ENCODE assay signal across 22 cellular contexts in the genomic region with DNA sequence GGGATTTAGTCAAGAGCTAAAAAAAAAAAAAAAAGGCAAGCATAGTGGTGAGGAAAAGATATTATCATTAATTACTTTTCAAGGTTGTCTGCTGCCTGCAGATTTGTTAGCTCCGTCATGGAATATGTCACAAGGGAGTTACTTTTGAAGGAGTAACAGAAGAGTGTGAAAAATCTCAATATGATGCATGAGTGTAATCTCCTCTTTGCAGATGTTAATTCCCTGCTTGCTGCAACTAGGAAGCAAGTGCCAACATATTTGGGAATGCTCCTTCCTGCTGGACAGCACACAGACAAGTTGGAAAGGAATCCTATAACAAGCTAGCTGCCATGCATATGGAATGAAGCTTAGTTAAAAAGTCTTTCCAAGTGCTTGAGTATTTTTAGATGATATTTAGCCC.
"Had no signal": no experiment of that assay in that cellular context is flagged by ENCODE, and none has a peak within 500 bp of the region (broad histone marks: within the 10 kb centered on the region; RNA-seq: fewer than 3 reads in every experiment).

No MANE protein-coding gene starts in this region.

- H3K4me3 ChIP-seq: esophagus squamous epithelium, lower lobe of right lung, prostate gland, sigmoid colon, stomach, thyroid gland had no signal

- H3K79me2 ChIP-seq: parathyroid adenoma had no signal

- H3K4me3 Mint-ChIP-seq: effector memory CD8-positive, alpha-beta T cell; natural killer cell; stimulated activated effector memory CD8-positive, alpha-beta T cell treated with anti-CD3 and anti-CD28 coated beads, Interleukin-12 subunit alpha, Interleukin-12 subunit beta, amount 100 ng/mL, for 72 hours had no signal

- H3K36me3 Mint-ChIP-seq: stimulated activated effector memory CD8-positive, alpha-beta T cell treated with anti-CD3 and anti-CD28 coated beads, Interleukin-12 subunit alpha, Interleukin-12 subunit beta, amount 100 ng/mL, for 72 hours had no signal

- H3K4me1 ChIP-seq: esophagus squamous epithelium, lower lobe of right lung, parathyroid adenoma, prostate gland, stomach, thyroid gland had no signal

- FAIRE-seq: endometrium, keratinocyte had no signal

- ATAC-seq: effector memory CD8-positive, alpha-beta T cell; left ventricle myocardium superior; lower lobe of right lung; natural killer cell; right cardiac atrium; stimulated activated effector memory CD8-positive, alpha-beta T cell treated with anti-CD3 and anti-CD28 coated beads, Interleukin-12 subunit alpha, Interleukin-12 subunit beta, amount 100 ng/mL, for 72 hours had no signal

- H2AFZ ChIP-seq: parathyroid adenoma had no signal

- H3K27ac Mint-ChIP-seq: effector memory CD8-positive, alpha-beta T cell; natural killer cell; stimulated activated effector memory CD8-positive, alpha-beta T cell treated with anti-CD3 and anti-CD28 coated beads, Interleukin-12 subunit alpha, Interleukin-12 subunit beta, amount 100 ng/mL, for 72 hours had no signal

- H3K27ac ChIP-seq: esophagus squamous epithelium, lower lobe of right lung, parathyroid adenoma, prostate gland, sigmoid colon, stomach, thyroid gland had no signal

- H3K9ac ChIP-seq: parathyroid adenoma had no signal

- H3K36me3 ChIP-seq: esophagus squamous epithelium, lower lobe of right lung, prostate gland, sigmoid colon, stomach, thyroid gland had no signal

- DNase-seq: cortex of kidney; effector memory CD8-positive, alpha-beta T cell; erythroblast; esophagus squamous epithelium; foreskin melanocyte; hypothalamus; left ventricle myocardium superior; lower lobe of right lung; natural killer cell; right cardiac atrium; sigmoid colon; stimulated activated CD4-positive, alpha-beta T cell treated with anti-CD3 and anti-CD28 coated beads, Interleukin-2, amount 100 ng/mL, for 24 hours; stimulated activated CD4-positive, alpha-beta T cell treated with anti-CD3 and anti-CD28 coated beads, Interleukin-4, amount 100 ng/mL, for 24 hours; stimulated activated naive CD4-positive, alpha-beta T cell treated with Interleukin-2 at 50 U/mL for 16 hours; stomach; thyroid gland; trophoblast cell had no signal

- H3K27me3 Mint-ChIP-seq: effector memory CD8-positive, alpha-beta T cell had no signal

- H3K4me1 Mint-ChIP-seq: natural killer cell; stimulated activated effector memory CD8-positive, alpha-beta T cell treated with anti-CD3 and anti-CD28 coated beads, Interleukin-12 subunit alpha, Interleukin-12 subunit beta, amount 100 ng/mL, for 72 hours had no signal

- H3K27me3 ChIP-seq: esophagus squamous epithelium, sigmoid colon, stomach, thyroid gland had no signal

- H3K9me3 ChIP-seq: lower lobe of right lung, prostate gland, stomach, thyroid gland had no signal
